ENCODE assay signal across 18 cellular contexts in the genomic region with DNA sequence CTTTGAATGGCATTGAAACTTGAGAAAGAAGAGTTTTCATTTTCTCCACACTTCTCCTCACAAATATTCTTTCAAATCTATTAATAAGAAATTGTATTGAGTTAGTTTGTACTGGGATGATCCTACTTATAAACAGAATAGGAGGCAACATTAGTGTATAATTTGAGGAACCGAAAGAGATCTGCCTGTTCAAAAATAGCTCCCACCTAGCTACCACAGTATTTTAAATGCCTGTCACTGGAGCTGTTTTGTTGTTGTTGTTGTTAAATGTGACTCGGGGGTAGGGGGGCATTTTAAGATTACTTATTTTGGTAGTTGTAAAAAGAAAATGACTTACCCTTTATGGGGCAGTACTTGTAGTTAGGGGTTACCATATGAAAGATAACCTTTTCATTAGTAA. TPM values are rescaled to one million over a fixed set of nuclear protein-coding genes. Genes with fewer than 3 reads are reported as not detected.
A peak's percentile ranks its signal among the peaks of the same experiment; 100 is the strongest.
DNase-seq lines count a peak whose midpoint lies in the region; ATAC-seq, FAIRE-seq and TF ChIP-seq lines count a peak whose summit lies in the region.
"Had no signal": no experiment of that assay in that cellular context is flagged by ENCODE, and none has a peak within 500 bp of the region (broad histone marks: within the 10 kb centered on the region; RNA-seq: fewer than 3 reads in every experiment).

No MANE protein-coding gene starts in this region.

- no peak overlapping the region for H3K27ac ChIP-seq in OCI-LY7 (ENCODE audit: low read depth, low read length, poor library complexity, severe bottlenecking)
- H3K27ac ChIP-seq in osteoblast (ENCODE audit: low read depth, low read length) = no peak overlapping the region
- H3K27ac ChIP-seq: cardiac muscle cell, testis had no signal

- POLR2A ChIA-PET in OCI-LY7 (lab: Charles Lee) = interaction anchor here (0.6 to 2.8 kb wide), 4 partner anchors 10 to 658 kb away, joined by 3 to 17 read pairs (median 4); no protein-coding TSS in a partner anchor

- BruUV-seq in OCI-LY7 (replicated peaks; lab: Mats Ljungman, UMichigan) = no TSS peak

- H3K4me3 ChIP-seq in OCI-LY7 (ENCODE audit: low read depth, low read length, poor library complexity, severe bottlenecking) = no peak overlapping the region
- no peak overlapping the region for H3K4me3 ChIP-seq in osteoblast (ENCODE audit: insufficient read depth, low read length)
- H3K4me3 ChIP-seq: BLaER1 treated with 17β-estradiol and CSF1 and Interleukin-3, amounts not matched to agents 10 nM and 100 nM; cardiac muscle cell; HAP-1; testis had no signal

- H2AFZ ChIP-seq in OCI-LY7 (ENCODE audit: low read length) (no peak overlapping the region), osteoblast (ENCODE audit: low read length) (no peak overlapping the region)

- no peak for TF ChIP-seq CTCF in OCI-LY7 (conservative IDR thresholded peaks at IDR 0.05; ENCODE audit: low read length)
- no peak for TF ChIP-seq CTCF in osteoblast (IDR thresholded peaks at IDR 0.05; ENCODE audit: extremely low read depth, low read depth, low read length)

- H4K20me1 ChIP-seq in OCI-LY7 (ENCODE audit: insufficient read depth, low read length) = no peaks in the 10 kb centered on the region
- no peaks in the 10 kb centered on the region for H4K20me1 ChIP-seq in osteoblast (ENCODE audit: insufficient read depth, low read length)
- H4K20me1 ChIP-seq: BLaER1 treated with 17β-estradiol and CSF1 and Interleukin-3, amounts not matched to agents 10 nM and 100 nM had no signal

- TF ChIP-seq POLR2A in GM12892 (IDR thresholded peaks at IDR 0.05; ENCODE audit: low read depth, low read length) = no peak

- ATAC-seq in GM19023 (IDR thresholded peaks at IDR 0.05; ENCODE audit: unreplicated experiment) (peak; percentile 74), GM21717 (IDR thresholded peaks at IDR 0.05; ENCODE audit: unreplicated experiment) (peak; percentile 94), HG03135 (IDR thresholded peaks at IDR 0.05; ENCODE audit: unreplicated experiment) (peak; percentile 82)
- ATAC-seq: SK-N-SH treated with all-trans-retinoic acid at 6 μM for 48 hours, WTC11 had no signal

- H3K27me3 ChIP-seq in osteoblast (ENCODE audit: insufficient read depth, low read length) = no peaks in the 10 kb centered on the region
- H3K27me3 ChIP-seq: BLaER1 treated with 17β-estradiol and CSF1 and Interleukin-3, amounts not matched to agents 10 nM and 100 nM; cardiac muscle cell; testis had no signal

- H3K4me2 ChIP-seq in OCI-LY7 (ENCODE audit: low read length) = peak overlapping the region; percentile 47
- no peak overlapping the region for H3K4me2 ChIP-seq in osteoblast (ENCODE audit: insufficient read depth, low read length)

- H3K9me3 ChIP-seq in OCI-LY7 (ENCODE audit: low read length) = no peaks in the 10 kb centered on the region
- no peaks in the 10 kb centered on the region for H3K9me3 ChIP-seq in osteoblast (ENCODE audit: low read depth, low read length)
- H3K9me3 ChIP-seq: BLaER1 treated with 17β-estradiol and CSF1 and Interleukin-3, amounts not matched to agents 10 nM and 100 nM; HAP-1; testis had no signal

- CTCF ChIA-PET in OCI-LY7 (lab: Charles Lee; ENCODE audit: unreplicated experiment) = no interaction called here

- intact Hi-C loops in OCI-LY7 (cut with micrococcal nuclease; ENCODE audit: unreplicated experiment) = no loop called here

- H3K36me3 ChIP-seq in OCI-LY7 (ENCODE audit: insufficient read depth, low read length) = no peaks in the 10 kb centered on the region
- H3K36me3 ChIP-seq in osteoblast (ENCODE audit: insufficient read depth, low read length) = no peaks in the 10 kb centered on the region
- H3K36me3 ChIP-seq: BLaER1 treated with 17β-estradiol and CSF1 and Interleukin-3, amounts not matched to agents 10 nM and 100 nM; cardiac muscle cell; HAP-1 had no signal

- no peak for FAIRE-seq in GM12892 (lab: Jason Lieb, UNC)
- FAIRE-seq: frontal cortex, islet of Langerhans had no signal

- no peaks in the 10 kb centered on the region for H3K79me2 ChIP-seq in OCI-LY7 (ENCODE audit: insufficient read depth, low read depth, low read length)
- H3K79me2 ChIP-seq in osteoblast (ENCODE audit: insufficient read depth, low read length) = no peaks in the 10 kb centered on the region

- peaks cover 33% of the 10 kb centered on the region for H3K4me1 ChIP-seq in OCI-LY7 (ENCODE audit: insufficient read depth, low read length, poor library complexity, severe bottlenecking)
- peaks cover 11% of the 10 kb centered on the region for H3K4me1 ChIP-seq in osteoblast (ENCODE audit: insufficient read depth, low read length)
- H3K4me1 ChIP-seq: HAP-1, testis had no signal

- DNase-seq in OCI-LY7 (ENCODE audit: low spot score) (peak; percentile 28), osteoblast (ENCODE audit: insufficient read length, low spot score, missing footprints) (no peak), GM12892 (ENCODE audit: insufficient read length) (no peak)
- no peak for DNase-seq in NK-92 treated with Interleukin-12 subunit alpha and Interleukin-12 subunit beta, amount 100 ng/mL, for 24 hours (lab: John Stamatoyannopoulos, UW)
- no peak for DNase-seq in stimulated activated CD4-positive, alpha-beta T cell treated with anti-CD3 and anti-CD28 coated beads, Interleukin-2, amount 100 ng/mL, for 48 hours
- DNase-seq: nucleus accumbens, testis had no signal

- H3K9me2 ChIP-seq in OCI-LY7 (ENCODE audit: insufficient read depth, low read length) = no peaks in the 10 kb centered on the region

RNA-seq across cellular contexts. Expression of a gene that starts 20.1 kb away (rescaled TPM):
- total RNA-seq in OCI-LY7 (2014; rRNA removed; shearing (Covaris generic)) = not detected in 2 replicates
- total RNA-seq in OCI-LY7 (2022) (not detected in 2 replicates), osteoblast (18.8 and 36.5 TPM in 2 replicates)
- polyA plus RNA-seq in GM12892 (2012; ENCODE audit: missing spikeins) = not detected
- total RNA-seq: HT-29, testis had no signal

Comparison
In these comparisons a context has a peak if more than half of its experiments do, and no peak if none do; other contexts are left out.
1. RNA of a gene that starts 20.1 kb away (total RNA-seq): 18.8 to 36.5 TPM in osteoblast; not detected in OCI-LY7; every median in the first group is over 10 times any median in the second.
2. Peak in every context shown above with its lines, with median percentiles within 50 percentile points of each other: ATAC-seq.